Comparison of ENCODE assay signal across 1 cellular context in the genomic region with DNA sequence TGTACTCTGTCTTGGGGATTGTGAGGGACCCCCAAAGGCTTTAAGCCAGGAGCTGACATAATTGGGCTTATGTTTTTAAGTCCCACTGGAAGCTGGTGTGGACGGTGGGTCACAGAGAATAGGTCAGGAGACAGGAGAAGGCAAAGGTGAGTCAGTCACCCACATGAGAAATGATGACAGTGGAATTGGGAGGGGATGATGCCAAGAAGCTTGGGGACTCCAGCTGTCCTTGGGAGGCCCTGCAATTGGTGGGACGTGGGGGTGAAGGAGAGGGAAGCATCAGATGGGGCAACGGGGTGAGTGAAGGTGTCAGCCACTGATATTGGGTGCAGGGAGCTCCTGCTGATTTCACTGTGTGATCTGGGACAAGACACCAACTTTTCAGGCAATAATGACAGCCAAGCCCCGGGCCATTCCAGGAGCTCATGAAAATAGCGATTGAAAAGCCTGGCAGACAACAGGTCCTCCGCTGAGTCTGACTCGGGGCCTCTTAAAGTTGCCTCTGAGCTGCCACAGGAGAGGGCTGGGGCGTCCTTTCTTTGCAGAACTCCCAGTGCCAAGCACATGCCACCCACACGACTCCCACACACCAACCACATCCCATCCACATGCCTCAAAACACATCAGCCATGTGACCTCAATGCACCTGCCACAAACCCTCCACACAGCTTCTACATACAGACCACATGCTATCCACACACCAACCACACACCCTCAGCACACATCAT.
TF ChIP-seq lines count a peak whose summit lies in the region.

No MANE protein-coding gene starts in this region.

TF ChIP-seq in GM23338, 12 proteins besides CTCF, POLR2A, EP300 and RAD21 (continued from another document):
- TF ChIP-seq, protein P1, sequence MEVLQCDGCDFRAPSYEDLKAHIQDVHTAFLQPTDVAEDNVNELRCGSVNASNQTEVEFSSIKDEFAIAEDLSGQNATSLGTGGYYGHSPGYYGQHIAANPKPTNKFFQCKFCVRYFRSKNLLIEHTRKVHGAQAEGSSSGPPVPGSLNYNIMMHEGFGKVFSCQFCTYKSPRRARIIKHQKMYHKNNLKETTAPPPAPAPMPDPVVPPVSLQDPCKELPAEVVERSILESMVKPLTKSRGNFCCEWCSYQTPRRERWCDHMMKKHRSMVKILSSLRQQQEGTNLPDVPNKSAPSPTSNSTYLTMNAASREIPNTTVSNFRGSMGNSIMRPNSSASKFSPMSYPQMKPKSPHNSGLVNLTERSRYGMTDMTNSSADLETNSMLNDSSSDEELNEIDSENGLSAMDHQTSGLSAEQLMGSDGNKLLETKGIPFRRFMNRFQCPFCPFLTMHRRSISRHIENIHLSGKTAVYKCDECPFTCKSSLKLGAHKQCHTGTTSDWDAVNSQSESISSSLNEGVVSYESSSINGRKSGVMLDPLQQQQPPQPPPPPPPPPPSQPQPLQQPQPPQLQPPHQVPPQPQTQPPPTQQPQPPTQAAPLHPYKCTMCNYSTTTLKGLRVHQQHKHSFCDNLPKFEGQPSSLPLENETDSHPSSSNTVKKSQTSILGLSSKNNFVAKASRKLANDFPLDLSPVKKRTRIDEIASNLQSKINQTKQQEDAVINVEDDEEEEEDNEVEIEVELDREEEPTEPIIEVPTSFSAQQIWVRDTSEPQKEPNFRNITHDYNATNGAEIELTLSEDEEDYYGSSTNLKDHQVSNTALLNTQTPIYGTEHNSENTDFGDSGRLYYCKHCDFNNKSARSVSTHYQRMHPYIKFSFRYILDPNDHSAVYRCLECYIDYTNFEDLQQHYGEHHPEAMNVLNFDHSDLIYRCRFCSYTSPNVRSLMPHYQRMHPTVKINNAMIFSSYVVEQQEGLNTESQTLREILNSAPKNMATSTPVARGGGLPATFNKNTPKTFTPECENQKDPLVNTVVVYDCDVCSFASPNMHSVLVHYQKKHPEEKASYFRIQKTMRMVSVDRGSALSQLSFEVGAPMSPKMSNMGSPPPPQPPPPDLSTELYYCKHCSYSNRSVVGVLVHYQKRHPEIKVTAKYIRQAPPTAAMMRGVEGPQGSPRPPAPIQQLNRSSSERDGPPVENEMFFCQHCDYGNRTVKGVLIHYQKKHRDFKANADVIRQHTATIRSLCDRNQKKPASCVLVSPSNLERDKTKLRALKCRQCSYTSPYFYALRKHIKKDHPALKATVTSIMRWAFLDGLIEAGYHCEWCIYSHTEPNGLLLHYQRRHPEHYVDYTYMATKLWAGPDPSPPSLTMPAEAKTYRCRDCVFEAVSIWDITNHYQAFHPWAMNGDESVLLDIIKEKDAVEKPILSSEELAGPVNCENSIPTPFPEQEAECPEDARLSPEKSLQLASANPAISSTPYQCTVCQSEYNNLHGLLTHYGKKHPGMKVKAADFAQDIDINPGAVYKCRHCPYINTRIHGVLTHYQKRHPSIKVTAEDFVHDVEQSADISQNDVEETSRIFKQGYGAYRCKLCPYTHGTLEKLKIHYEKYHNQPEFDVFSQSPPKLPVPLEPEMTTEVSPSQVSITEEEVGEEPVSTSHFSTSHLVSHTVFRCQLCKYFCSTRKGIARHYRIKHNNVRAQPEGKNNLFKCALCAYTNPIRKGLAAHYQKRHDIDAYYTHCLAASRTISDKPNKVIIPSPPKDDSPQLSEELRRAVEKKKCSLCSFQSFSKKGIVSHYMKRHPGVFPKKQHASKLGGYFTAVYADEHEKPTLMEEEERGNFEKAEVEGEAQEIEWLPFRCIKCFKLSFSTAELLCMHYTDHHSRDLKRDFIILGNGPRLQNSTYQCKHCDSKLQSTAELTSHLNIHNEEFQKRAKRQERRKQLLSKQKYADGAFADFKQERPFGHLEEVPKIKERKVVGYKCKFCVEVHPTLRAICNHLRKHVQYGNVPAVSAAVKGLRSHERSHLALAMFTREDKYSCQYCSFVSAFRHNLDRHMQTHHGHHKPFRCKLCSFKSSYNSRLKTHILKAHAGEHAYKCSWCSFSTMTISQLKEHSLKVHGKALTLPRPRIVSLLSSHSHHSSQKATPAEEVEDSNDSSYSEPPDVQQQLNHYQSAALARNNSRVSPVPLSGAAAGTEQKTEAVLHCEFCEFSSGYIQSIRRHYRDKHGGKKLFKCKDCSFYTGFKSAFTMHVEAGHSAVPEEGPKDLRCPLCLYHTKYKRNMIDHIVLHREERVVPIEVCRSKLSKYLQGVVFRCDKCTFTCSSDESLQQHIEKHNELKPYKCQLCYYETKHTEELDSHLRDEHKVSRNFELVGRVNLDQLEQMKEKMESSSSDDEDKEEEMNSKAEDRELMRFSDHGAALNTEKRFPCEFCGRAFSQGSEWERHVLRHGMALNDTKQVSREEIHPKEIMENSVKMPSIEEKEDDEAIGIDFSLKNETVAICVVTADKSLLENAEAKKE (CRISPR knock-in tag; IDR thresholded peaks at IDR 0.05): no peak
- TF ChIP-seq EZH2phosphoT487 (IDR thresholded peaks at IDR 0.05; ENCODE audit: unreplicated experiment) (no peak), REST (IDR thresholded peaks at IDR 0.05; ENCODE audit: unreplicated experiment) (no peak), POLR2AphosphoS5 (IDR thresholded peaks at IDR 0.05; ENCODE audit: low read depth) (no peak), CREB1 (CRISPR knock-in tag; IDR thresholded peaks at IDR 0.05; ENCODE audit: low read depth) (no peak), ZNF331 (CRISPR knock-in tag; IDR thresholded peaks at IDR 0.05; ENCODE audit: low read depth) (no peak), STAT1 (IDR thresholded peaks at IDR 0.05; ENCODE audit: unreplicated experiment) (no peak), ZNF114 (CRISPR knock-in tag; IDR thresholded peaks at IDR 0.05) (no peak), JUNB (IDR thresholded peaks at IDR 0.05; ENCODE audit: unreplicated experiment) (no peak)
